ENCODE assay signal across 8 cellular contexts in genomic region chr5:35777358-35778087, GRCh38.
DNase-seq lines count a peak whose midpoint lies in the region; ATAC-seq and TF ChIP-seq lines count a peak whose summit lies in the region.

No MANE protein-coding gene starts in this region.

- intact Hi-C loops in left ventricle myocardium inferior (cut with micrococcal nuclease) = loop anchor here (5.0 kb wide), 1 partner anchor 150 kb away; no protein-coding TSS in a partner anchor
- intact Hi-C loops in sigmoid colon (cut with DNase I) = loop anchor here (5.0 kb wide), 1 partner anchor 150 kb away; no protein-coding TSS in a partner anchor

- no peaks in the 10 kb centered on the region for H3K9me3 Mint-ChIP-seq in activated naive CD8-positive, alpha-beta T cell (ENCODE audit: low read depth)

- H3K27ac ChIP-seq in left ventricle myocardium inferior (replicated peaks) (no peak overlapping the region), sigmoid colon (no peak overlapping the region)

- peaks cover 80% of the 10 kb centered on the region for H3K4me1 Mint-ChIP-seq in activated naive CD8-positive, alpha-beta T cell (ENCODE audit: low read depth)

- ATAC-seq in GM21447 (IDR thresholded peaks at IDR 0.05; ENCODE audit: unreplicated experiment) (peak; percentile 66), GM18907 (IDR thresholded peaks at IDR 0.05; ENCODE audit: unreplicated experiment) (no peak)

- no peaks in the 10 kb centered on the region for H3K36me3 ChIP-seq in left ventricle myocardium inferior
- no peaks in the 10 kb centered on the region for H3K36me3 ChIP-seq in sigmoid colon

- TF ChIP-seq POLR2A in sigmoid colon (IDR thresholded peaks at IDR 0.05) = no peak

- WGBS in sigmoid colon, 2 donors = 13 to 37% methylated on average over 9 of the region's 9 CpGs

- peak overlapping the region; percentile 97 for H3K27ac Mint-ChIP-seq in activated naive CD8-positive, alpha-beta T cell

- no peak for TF ChIP-seq EP300 in sigmoid colon (IDR thresholded peaks at IDR 0.05)

- DNase-seq in Ammon's horn (ENCODE audit: low spot score) (peak; percentile 81), NCI-H1436 treated with DMSO at 0.1 percent for 48 hours (lab: John Stamatoyannopoulos, UW) (peak; percentile 8), SW 1271 (lab: John Stamatoyannopoulos, UW) (peak; percentile 47 to 87), left ventricle myocardium inferior (no peak), sigmoid colon (peak; percentile 65)

- H3K4me3 Mint-ChIP-seq in activated naive CD8-positive, alpha-beta T cell = peak overlapping the region; percentile 58

- no peaks in the 10 kb centered on the region for H3K27me3 Mint-ChIP-seq in activated naive CD8-positive, alpha-beta T cell

- no peak overlapping the region for H3K4me3 ChIP-seq in left ventricle myocardium inferior
- no peak overlapping the region for H3K4me3 ChIP-seq in sigmoid colon

- H3K36me3 Mint-ChIP-seq in activated naive CD8-positive, alpha-beta T cell = no peaks in the 10 kb centered on the region

- H3K27me3 ChIP-seq in left ventricle myocardium inferior (ENCODE audit: low read depth) = no peaks in the 10 kb centered on the region
- no peaks in the 10 kb centered on the region for H3K27me3 ChIP-seq in sigmoid colon

- TF ChIP-seq CTCF in left ventricle myocardium inferior (IDR thresholded peaks at IDR 0.05; ENCODE audit: borderline replicate concordance) (peak; percentile 72), sigmoid colon (IDR thresholded peaks at IDR 0.05) (peak in 2 of 4 experiments; percentile 28 to 42)

- no peaks in the 10 kb centered on the region for H3K9me3 ChIP-seq in left ventricle myocardium inferior (replicated peaks)
- H3K9me3 ChIP-seq in sigmoid colon = no peaks in the 10 kb centered on the region

- H3K4me1 ChIP-seq in left ventricle myocardium inferior = peaks cover 11% of the 10 kb centered on the region
- H3K4me1 ChIP-seq in sigmoid colon = no peaks in the 10 kb centered on the region
